In the genomic region with DNA sequence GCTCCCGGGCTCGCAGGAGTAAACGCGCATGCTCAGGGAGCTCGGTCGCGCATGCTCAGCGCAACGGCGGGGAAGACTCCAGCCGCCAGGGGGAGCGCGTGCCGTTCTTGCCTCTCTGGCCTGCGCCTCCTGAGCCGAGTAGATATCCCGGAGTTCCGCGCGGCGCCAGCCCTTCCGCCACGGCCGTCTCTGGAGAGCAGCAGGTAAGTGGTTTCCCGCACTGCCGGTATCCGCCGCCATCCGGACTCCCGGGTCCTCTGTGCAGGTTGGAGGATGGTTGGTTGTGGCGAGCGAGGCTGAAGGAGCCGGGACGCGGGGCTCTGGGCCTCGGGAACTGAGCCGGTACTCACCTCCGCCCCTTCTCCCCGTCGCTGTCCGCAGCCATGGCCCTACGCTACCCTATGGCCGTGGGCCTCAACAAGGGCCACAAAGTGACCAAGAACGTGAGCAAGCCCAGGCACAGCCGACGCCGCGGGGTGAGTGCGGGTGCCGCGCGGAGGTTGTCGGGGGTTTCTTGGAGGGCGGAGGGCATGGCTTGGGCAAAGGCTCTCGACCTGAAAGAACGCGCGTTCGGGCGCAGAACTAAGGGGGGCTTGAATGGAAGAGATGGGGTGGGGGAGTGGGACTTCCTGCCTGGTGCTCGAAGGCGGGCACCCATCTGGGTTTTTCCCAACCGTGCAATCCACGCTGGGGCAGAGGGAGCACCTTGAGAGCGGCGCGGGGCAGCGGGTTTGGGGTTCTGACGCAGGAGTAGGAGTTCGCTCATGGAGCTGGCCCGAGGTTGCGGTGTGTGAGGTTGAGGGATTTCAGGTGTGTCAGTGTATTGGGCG, we compare ENCODE assay signal across 1 cellular context.
TF ChIP-seq lines count a peak whose summit lies in the region.

Gene RPL36, plus strand, starts transcription at position 171 of the 830 bp plus-strand sequence. Its CDS starts 213 bp downstream, at position 384.

TF ChIP-seq in K562, 482 proteins besides CTCF, POLR2A, EP300 and RAD21 (continued from another document):
- TF ChIP-seq, protein P1, sequence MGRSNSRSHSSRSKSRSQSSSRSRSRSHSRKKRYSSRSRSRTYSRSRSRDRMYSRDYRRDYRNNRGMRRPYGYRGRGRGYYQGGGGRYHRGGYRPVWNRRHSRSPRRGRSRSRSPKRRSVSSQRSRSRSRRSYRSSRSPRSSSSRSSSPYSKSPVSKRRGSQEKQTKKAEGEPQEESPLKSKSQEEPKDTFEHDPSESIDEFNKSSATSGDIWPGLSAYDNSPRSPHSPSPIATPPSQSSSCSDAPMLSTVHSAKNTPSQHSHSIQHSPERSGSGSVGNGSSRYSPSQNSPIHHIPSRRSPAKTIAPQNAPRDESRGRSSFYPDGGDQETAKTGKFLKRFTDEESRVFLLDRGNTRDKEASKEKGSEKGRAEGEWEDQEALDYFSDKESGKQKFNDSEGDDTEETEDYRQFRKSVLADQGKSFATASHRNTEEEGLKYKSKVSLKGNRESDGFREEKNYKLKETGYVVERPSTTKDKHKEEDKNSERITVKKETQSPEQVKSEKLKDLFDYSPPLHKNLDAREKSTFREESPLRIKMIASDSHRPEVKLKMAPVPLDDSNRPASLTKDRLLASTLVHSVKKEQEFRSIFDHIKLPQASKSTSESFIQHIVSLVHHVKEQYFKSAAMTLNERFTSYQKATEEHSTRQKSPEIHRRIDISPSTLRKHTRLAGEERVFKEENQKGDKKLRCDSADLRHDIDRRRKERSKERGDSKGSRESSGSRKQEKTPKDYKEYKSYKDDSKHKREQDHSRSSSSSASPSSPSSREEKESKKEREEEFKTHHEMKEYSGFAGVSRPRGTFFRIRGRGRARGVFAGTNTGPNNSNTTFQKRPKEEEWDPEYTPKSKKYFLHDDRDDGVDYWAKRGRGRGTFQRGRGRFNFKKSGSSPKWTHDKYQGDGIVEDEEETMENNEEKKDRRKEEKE (IDR thresholded peaks at IDR 0.05; ENCODE audit: borderline replicate concordance in 1 of 2, control insufficient read depth in 1 of 2, low read depth in 2 of 2, low read length in 1 of 2) = peak in 1 of 2 experiments; percentile 57; a peak in 1 of 4 replicates
- TF ChIP-seq SAP30 (IDR thresholded peaks at IDR 0.05; ENCODE audit: borderline replicate concordance, insufficient read depth, low read depth, low read length, poor library complexity, severe bottlenecking) (peak; percentile 84), ARID1B (IDR thresholded peaks at IDR 0.05) (peak; percentile 44), PHB2 (IDR thresholded peaks at IDR 0.05; ENCODE audit: low read depth) (0 out of 2 replicates have a peak, but pooled peaks have one; percentile 35), STAG1 (CRISPR knock-in tag; IDR thresholded peaks at IDR 0.05; ENCODE audit: borderline replicate concordance) (no peak), SRSF9 (IDR thresholded peaks at IDR 0.05; ENCODE audit: borderline replicate concordance, low read depth, low read length) (no peak), RBM34 (IDR thresholded peaks at IDR 0.05; ENCODE audit: borderline replicate concordance, insufficient read depth, low read length) (no peak), SP1 (CRISPR knock-in tag; IDR thresholded peaks at IDR 0.05) (peak; percentile 86), SRSF1 (IDR thresholded peaks at IDR 0.05; ENCODE audit: low read depth, low read length) (peak; percentile 94)
